Comparison of ENCODE assay signal across 19 cellular contexts in genomic region chr4:83022724-83023427, GRCh38. TPM values are rescaled to one million over a fixed set of nuclear protein-coding genes. Genes with fewer than 3 reads are reported as not detected.
DNase-seq lines count a peak whose midpoint lies in the region; ATAC-seq and TF ChIP-seq lines count a peak whose summit lies in the region.
"Had no signal": no experiment of that assay in that cellular context is flagged by ENCODE, and none has a peak within 500 bp of the region (broad histone marks: within the 10 kb centered on the region; RNA-seq: fewer than 3 reads in every experiment).

No MANE protein-coding gene starts in this region.

- TF ChIP-seq CTCF in AG10803 (conservative IDR thresholded peaks at IDR 0.05; ENCODE audit: low read length), result no peak
- TF ChIP-seq CTCF in HFFc6 (IDR thresholded peaks at IDR 0.05), result no peak
- TF ChIP-seq CTCF in brain microvascular endothelial cell (IDR thresholded peaks at IDR 0.05; ENCODE audit: low read depth, low read length, missing control alignments), result no peak
- TF ChIP-seq CTCF in osteocyte (IDR thresholded peaks at IDR 0.05), result no peak

- H3K4me3 ChIP-seq in AG10803 (ENCODE audit: low read length), result no peak overlapping the region
- H3K4me3 ChIP-seq in brain microvascular endothelial cell (ENCODE audit: low read depth, low read length), result no peak overlapping the region
- H3K4me3 ChIP-seq: esophagus muscularis mucosa, PC-9, stomach had no signal

- ATAC-seq in HG03378 (IDR thresholded peaks at IDR 0.05; ENCODE audit: unreplicated experiment) (no peak), HG03457 (IDR thresholded peaks at IDR 0.05; ENCODE audit: unreplicated experiment) (no peak)
- no peak for ATAC-seq in natural killer cell treated with Interleukin-12 subunit alpha and Interleukin-12 subunit beta and Interleukin-15 and Interleukin-18, amount 100 ng/mL, for 72 hours
- ATAC-seq: SK-N-SH treated with all-trans-retinoic acid at 6 μM for 48 hours had no signal

- H3K27me3 Mint-ChIP-seq in HFFc6 (ENCODE audit: insufficient read depth), result peaks cover 4% of the 10 kb centered on the region; the same call in 1 of the 2 replicates
- H3K27me3 Mint-ChIP-seq in natural killer cell treated with Interleukin-12 subunit alpha and Interleukin-12 subunit beta and Interleukin-15 and Interleukin-18, amount 100 ng/mL, for 72 hours, result peaks cover 0 to 7% of the 10 kb centered on the region in 2 donors
- peaks cover 6% of the 10 kb centered on the region for H3K27me3 Mint-ChIP-seq in osteocyte (ENCODE audit: unreplicated experiment)
- H3K27me3 Mint-ChIP-seq: IgD-negative memory B cell had no signal

- in situ Hi-C loops in brain microvascular endothelial cell (cut with HindIII; ENCODE audit: low pct_ligation_motif_present, low sequenced_read_pairs), result no loop called here

- H3K9me3 Mint-ChIP-seq in HFFc6, result peaks cover 31% of the 10 kb centered on the region
- H3K9me3 Mint-ChIP-seq in natural killer cell treated with Interleukin-12 subunit alpha and Interleukin-12 subunit beta and Interleukin-15 and Interleukin-18, amount 100 ng/mL, for 72 hours, result peaks cover 3% of the 10 kb centered on the region
- H3K9me3 Mint-ChIP-seq in osteocyte (ENCODE audit: unreplicated experiment), result peaks cover 4% of the 10 kb centered on the region

- no peaks in the 10 kb centered on the region for H3K36me3 ChIP-seq in brain microvascular endothelial cell (replicated peaks)
- H3K36me3 ChIP-seq: esophagus muscularis mucosa, stomach had no signal

- H3K4me1 Mint-ChIP-seq in HFFc6 (ENCODE audit: low read depth) (peaks cover 20% of the 10 kb centered on the region), osteocyte (ENCODE audit: unreplicated experiment) (no peaks in the 10 kb centered on the region)
- peaks cover 0 to 6% of the 10 kb centered on the region in 2 donors for H3K4me1 Mint-ChIP-seq in natural killer cell treated with Interleukin-12 subunit alpha and Interleukin-12 subunit beta and Interleukin-15 and Interleukin-18, amount 100 ng/mL, for 72 hours (ENCODE audit: low read depth in 2 of 2)
- H3K4me1 Mint-ChIP-seq: mesothelial cell of epicardium had no signal

- peaks cover 28% of the 10 kb centered on the region for H3K36me3 Mint-ChIP-seq in HFFc6 (ENCODE audit: low read depth)
- H3K36me3 Mint-ChIP-seq in natural killer cell treated with Interleukin-12 subunit alpha and Interleukin-12 subunit beta and Interleukin-15 and Interleukin-18, amount 100 ng/mL, for 72 hours, result peaks cover 6% of the 10 kb centered on the region
- H3K36me3 Mint-ChIP-seq in osteocyte (ENCODE audit: unreplicated experiment), result peaks cover 2% of the 10 kb centered on the region
- H3K36me3 Mint-ChIP-seq: IgD-negative memory B cell had no signal

- DNase-seq in AG10803 (ENCODE audit: low read depth) (peak; percentile 65), HFFc6 (peak; percentile 52), brain microvascular endothelial cell (peak; percentile 29), iris pigment epithelial cell (ENCODE audit: low read depth) (peak; percentile 66), osteocyte (ENCODE audit: extremely low spot score, unreplicated experiment) (no peak)
- no peak for DNase-seq in natural killer cell treated with Interleukin-12 subunit alpha and Interleukin-12 subunit beta and Interleukin-15 and Interleukin-18, amount 100 ng/mL, for 72 hours (ENCODE audit: low spot score)
- DNase-seq: activated CD4-positive, alpha-beta T cell treated with anti-CD3 and anti-CD28 coated beads, Interleukin-2, amount 10 ng/mL, durations not matched to agents 7 days and 5 days; activated naive CD4-positive, alpha-beta T cell treated with anti-CD3 and anti-CD28 coated beads for 36 hours; hippocampal formation; NCI-H2107; NCI-H526 treated with DMSO at 0.1 percent for 48 hours; PC-9; stomach had no signal

- no peak overlapping the region for H3K27ac ChIP-seq in brain microvascular endothelial cell
- H3K27ac ChIP-seq: esophagus muscularis mucosa, PC-9, stomach had no signal

- H3K27me3 ChIP-seq in brain microvascular endothelial cell (replicated peaks), result no peaks in the 10 kb centered on the region
- H3K27me3 ChIP-seq: esophagus muscularis mucosa, stomach had no signal

- H3K4me3 Mint-ChIP-seq in HFFc6, result peak overlapping the region; percentile 46
- no peak overlapping the region for H3K4me3 Mint-ChIP-seq in natural killer cell treated with Interleukin-12 subunit alpha and Interleukin-12 subunit beta and Interleukin-15 and Interleukin-18, amount 100 ng/mL, for 72 hours
- H3K4me3 Mint-ChIP-seq in osteocyte (ENCODE audit: unreplicated experiment), result no peak overlapping the region
- H3K4me3 Mint-ChIP-seq: activated CD4-positive, alpha-beta T cell treated with anti-CD3 and anti-CD28 coated beads, Interleukin-2, amount 10 ng/mL, durations not matched to agents 7 days and 5 days; activated naive CD4-positive, alpha-beta T cell treated with anti-CD3 and anti-CD28 coated beads for 36 hours; IgD-negative memory B cell; mesothelial cell of epicardium had no signal

- H3K27ac Mint-ChIP-seq in HFFc6 (peak overlapping the region; percentile 84), osteocyte (ENCODE audit: unreplicated experiment) (no peak overlapping the region)
- no peak overlapping the region for H3K27ac Mint-ChIP-seq in natural killer cell treated with Interleukin-12 subunit alpha and Interleukin-12 subunit beta and Interleukin-15 and Interleukin-18, amount 100 ng/mL, for 72 hours
- H3K27ac Mint-ChIP-seq: activated CD4-positive, alpha-beta T cell treated with anti-CD3 and anti-CD28 coated beads, Interleukin-2, amount 10 ng/mL, durations not matched to agents 7 days and 5 days; activated naive CD4-positive, alpha-beta T cell treated with anti-CD3 and anti-CD28 coated beads for 36 hours; IgD-negative memory B cell; mesothelial cell of epicardium had no signal

RNA-seq across cellular contexts. Expression of gene COPS4, which starts 12.1 kb away (rescaled TPM):
- total RNA-seq in HFFc6 (2021; fragmentation: NEBNext Ultra II Directional; extraction: Animal tissue kit (Norgen Biotek cat#: 25700)), result 10 to 100 TPM; 56.4 to 73.6 (median 69.2) TPM
- total RNA-seq in natural killer cell treated with Interleukin-12 subunit alpha and Interleukin-12 subunit beta and Interleukin-15 and Interleukin-18, amount 100 ng/mL, for 72 hours, result 10 to 100 TPM; 28.2 to 35.6 TPM
- 33.8 and 38.5 TPM in 2 replicates for total RNA-seq in osteocyte

RNA-seq across cellular contexts. Expression of gene LIN54, which starts 12.3 kb away (rescaled TPM):
- 10 to 100 TPM; 13.8 to 20.5 (median 18.6) TPM for total RNA-seq in HFFc6 (2021; fragmentation: NEBNext Ultra II Directional; extraction: Animal tissue kit (Norgen Biotek cat#: 25700))
- 10 to 100 TPM; 21.0 to 25.2 TPM for total RNA-seq in natural killer cell treated with Interleukin-12 subunit alpha and Interleukin-12 subunit beta and Interleukin-15 and Interleukin-18, amount 100 ng/mL, for 72 hours
- total RNA-seq in osteocyte, result 12.6 TPM in 2 replicates

Comparison
In these comparisons a context has a peak if more than half of its experiments do, and no peak if none do; other contexts are left out.
1. DNase-seq: peak in AG10803 (single experiment), HFFc6 (single experiment), brain microvascular endothelial cell (single experiment) and iris pigment epithelial cell (single experiment); none in natural killer cell treated with Interleukin-12 subunit alpha and Interleukin-12 subunit beta and Interleukin-15 and Interleukin-18, amount 100 ng/mL, for 72 hours (single experiment) and osteocyte (single experiment).